ENCODE assay signal across 8 cellular contexts in genomic region chr3:187714404-187714979, GRCh38. TPM values are rescaled to one million over a fixed set of nuclear protein-coding genes. Genes with fewer than 3 reads are reported as not detected.
DNase-seq lines count a peak whose midpoint lies in the region; ATAC-seq lines count a peak whose summit lies in the region.

No MANE protein-coding gene starts in this region.

- peak; percentile 50 for DNase-seq in COLO668 (lab: John Stamatoyannopoulos, UW; ENCODE audit: unreplicated experiment)
- peak; percentile 75 for DNase-seq in HK-2 (ENCODE audit: unreplicated experiment)
- DNase-seq in NCI-H748 treated with DMSO at 0.1 percent for 48 hours (lab: John Stamatoyannopoulos, UW) = peak; percentile 3
- DNase-seq in activated CD4-positive, alpha-beta T cell treated with anti-CD3 and anti-CD28 coated beads, Interleukin-2, amount 50 U/mL, for 24 hours (ENCODE audit: low read depth in 1 of 2, low spot score in 1 of 2) = peak; percentile 45 to 72
- peak; percentile 55 for DNase-seq in effector CD4-positive, alpha-beta T cell
- DNase-seq in mesendoderm = peak; percentile 84
- peak; percentile 82 for DNase-seq in stimulated activated CD8-positive, alpha-beta memory T cell treated with anti-CD3 and anti-CD28 coated beads, Interleukin-4, amount 100 ng/mL, for 48 hours

- WGBS in mesendoderm (ENCODE audit: extremely low coverage, insufficient coverage, low lambda C conversion rate) = no CpG with 5 or more reads among the region's 4 CpGs

- ATAC-seq in GM19463 (IDR thresholded peaks at IDR 0.05; ENCODE audit: unreplicated experiment) = peak; percentile 89

- no peak overlapping the region for H3K23ac ChIP-seq in mesendoderm (ENCODE audit: low read length)

- no peaks in the 10 kb centered on the region for H3K27me3 ChIP-seq in mesendoderm (ENCODE audit: insufficient read depth, low read length, poor library complexity)

- H3K27ac ChIP-seq in mesendoderm (ENCODE audit: low read depth, low read length) = no peak overlapping the region

- H2BK15ac ChIP-seq in mesendoderm (replicated peaks; ENCODE audit: low read depth) = no peak overlapping the region

- no peak overlapping the region for H3K4me2 ChIP-seq in mesendoderm (ENCODE audit: low read length)

- no peak overlapping the region for H3K4ac ChIP-seq in mesendoderm (ENCODE audit: low read depth, low read length)

- H3K18ac ChIP-seq in mesendoderm (ENCODE audit: low read length) = no peak overlapping the region

- H4K8ac ChIP-seq in mesendoderm (ENCODE audit: low read depth, low read length) = no peak overlapping the region

- no peaks in the 10 kb centered on the region for H3K79me2 ChIP-seq in mesendoderm (ENCODE audit: control insufficient read depth, insufficient read depth, low read length)

- no peak overlapping the region for H3K4me3 ChIP-seq in mesendoderm (ENCODE audit: low read length)

- no peaks in the 10 kb centered on the region for H3K4me1 ChIP-seq in mesendoderm (ENCODE audit: control insufficient read depth, low read depth, low read length)

- no peak overlapping the region for H2BK120ac ChIP-seq in mesendoderm (ENCODE audit: low read depth, low read length)

- H3K36me3 ChIP-seq in mesendoderm (ENCODE audit: control insufficient read depth, insufficient read depth, low read length) = no peaks in the 10 kb centered on the region

- no peak overlapping the region for H4K5ac ChIP-seq in mesendoderm (ENCODE audit: low read length)

- no peak overlapping the region for H3K9ac ChIP-seq in mesendoderm (ENCODE audit: low read length)

- H3K79me1 ChIP-seq in mesendoderm (ENCODE audit: low read length) = no peaks in the 10 kb centered on the region

- H2AK5ac ChIP-seq in mesendoderm (ENCODE audit: low read length) = no peak overlapping the region

- no peak overlapping the region for H2BK5ac ChIP-seq in mesendoderm (ENCODE audit: low read length)

- no peak overlapping the region for H3K56ac ChIP-seq in mesendoderm (ENCODE audit: low read length)

RNA-seq across cellular contexts. Expression of gene RTP2, which starts 12.1 kb away (rescaled TPM):
- polyA plus RNA-seq in mesendoderm (2013, experiment 1 of 2) = not detected
- not detected for polyA plus RNA-seq in mesendoderm (2013, experiment 2 of 2)

RNA-seq across cellular contexts. Expression of gene BCL6, which starts 30.8 kb away (rescaled TPM):
- 1.3 TPM for polyA plus RNA-seq in mesendoderm (2013, experiment 1 of 2)
- polyA plus RNA-seq in mesendoderm (2013, experiment 2 of 2) = 1.4 TPM

RNA-seq across cellular contexts. Expression of gene SST, which starts 44.3 kb away (rescaled TPM):
- polyA plus RNA-seq in mesendoderm (2013, experiment 1 of 2) = 2.1 TPM
- 2.6 TPM for polyA plus RNA-seq in mesendoderm (2013, experiment 2 of 2)

Comparison
In these comparisons a context has a peak if more than half of its experiments do, and no peak if none do; other contexts are left out.
1. DNase-seq: peak in every context shown above with its lines; median percentile 84 in mesendoderm; 82 in stimulated activated CD8-positive, alpha-beta memory T cell treated with anti-CD3 and anti-CD28 coated beads, Interleukin-4, amount 100 ng/mL, for 48 hours; 75 in HK-2; 58 in activated CD4-positive, alpha-beta T cell treated with anti-CD3 and anti-CD28 coated beads, Interleukin-2, amount 50 U/mL, for 24 hours; 55 in effector CD4-positive, alpha-beta T cell; 50 in COLO668; 3 in NCI-H748 treated with DMSO at 0.1 percent for 48 hours.